In genomic region chr21:33114276-33114675, GRCh38 we compare ENCODE assay signal across 8 cellular contexts. TPM values are rescaled to one million over a fixed set of nuclear protein-coding genes. Genes with fewer than 3 reads are reported as not detected.
"Had no signal": no experiment of that assay in that cellular context is flagged by ENCODE, and none has a peak within 500 bp of the region (broad histone marks: within the 10 kb centered on the region; RNA-seq: fewer than 3 reads in every experiment).

No MANE protein-coding gene starts in this region.

- DNase-seq: IMR-90, KBM-7 had no signal

- H3K27ac ChIP-seq: HL-60 had no signal

- H3K4me3 ChIP-seq: K562 had no signal

- ATAC-seq: HepG2, K562 had no signal

RNA-seq across cellular contexts. Expression of gene OLIG1, which starts 44.3 kb away (rescaled TPM):
- total RNA-seq: HepG2, HT-29, HT1080, IMR-90, K562 had no signal
- polyA plus RNA-seq: HepG2, IgD-negative memory B cell, IMR-90, K562 had no signal
